In genomic region chr22:36365020-36365411, GRCh38 we compare ENCODE assay signal across 1 cellular context.
TF ChIP-seq lines count a peak whose summit lies in the region.

No MANE protein-coding gene starts in this region.

TF ChIP-seq in HEK293, 187 proteins besides CTCF, POLR2A, EP300 and RAD21 (continued from another document):
- peak; percentile 56; the same call in 1 of the 2 replicates for TF ChIP-seq ATF2 (tag by site-specific recombination; IDR thresholded peaks at IDR 0.05; ENCODE audit: low read depth)
- TF ChIP-seq ZNF223 (tag by site-specific recombination; IDR thresholded peaks at IDR 0.05): peak; percentile 81
- TF ChIP-seq ZNF121 (tag by site-specific recombination; IDR thresholded peaks at IDR 0.05): no peak
- TF ChIP-seq TSHZ1 (tag by site-specific recombination; IDR thresholded peaks at IDR 0.05; ENCODE audit: borderline replicate concordance): peak; percentile 91
- no peak for TF ChIP-seq ZNF341 (tag by site-specific recombination; IDR thresholded peaks at IDR 0.05; ENCODE audit: low read depth)
- no peak for TF ChIP-seq HOXA7 (CRISPR knock-in tag; IDR thresholded peaks at IDR 0.05; ENCODE audit: borderline replicate concordance)
- TF ChIP-seq ZNF416 (tag by site-specific recombination; IDR thresholded peaks at IDR 0.05): no peak
- TF ChIP-seq YY1 (tag by site-specific recombination; IDR thresholded peaks at IDR 0.05): no peak
- no peak for TF ChIP-seq ZNF529 (tag by site-specific recombination; IDR thresholded peaks at IDR 0.05; ENCODE audit: insufficient replicate concordance)
- TF ChIP-seq PRDM1 (tag by site-specific recombination; IDR thresholded peaks at IDR 0.05): no peak
- TF ChIP-seq ZNF670 (tag by site-specific recombination; IDR thresholded peaks at IDR 0.05; ENCODE audit: low read depth): no peak
- TF ChIP-seq GLIS1 (tag by site-specific recombination; IDR thresholded peaks at IDR 0.05): peak; percentile 67
- TF ChIP-seq ZNF548 (tag by site-specific recombination; IDR thresholded peaks at IDR 0.05): no peak
- TF ChIP-seq ZBTB7A (tag by site-specific recombination; IDR thresholded peaks at IDR 0.05; ENCODE audit: low read depth): no peak
- no peak for TF ChIP-seq ZNF473 (tag by site-specific recombination; IDR thresholded peaks at IDR 0.05)
- TF ChIP-seq ZBTB48 (tag by site-specific recombination; IDR thresholded peaks at IDR 0.05): peak; percentile 57; the same call in 1 of the 2 replicates
- TF ChIP-seq OSR2 (tag by site-specific recombination; IDR thresholded peaks at IDR 0.05): peak; percentile 27; the same call in 1 of the 2 replicates
- TF ChIP-seq ZNF26 (tag by site-specific recombination; IDR thresholded peaks at IDR 0.05): no peak
- TF ChIP-seq ZNF16 (tag by site-specific recombination; IDR thresholded peaks at IDR 0.05; ENCODE audit: low read depth): no peak
- peak; percentile 58; the same call in 1 of the 2 replicates for TF ChIP-seq ZXDB (tag by site-specific recombination; IDR thresholded peaks at IDR 0.05)
- no peak for TF ChIP-seq ZSCAN30 (tag by site-specific recombination; IDR thresholded peaks at IDR 0.05)
- TF ChIP-seq PRDM6 (tag by site-specific recombination; IDR thresholded peaks at IDR 0.05): no peak
- TF ChIP-seq PRDM10 (tag by site-specific recombination; IDR thresholded peaks at IDR 0.05): peak; percentile 45; the same call in 1 of the 2 replicates
- no peak for TF ChIP-seq ZNF707 (tag by site-specific recombination; IDR thresholded peaks at IDR 0.05)
- peak; percentile 84 for TF ChIP-seq INSM2 (tag by site-specific recombination; IDR thresholded peaks at IDR 0.05)
- TF ChIP-seq ZNF214 (tag by site-specific recombination; IDR thresholded peaks at IDR 0.05; ENCODE audit: borderline replicate concordance): no peak
- no peak for TF ChIP-seq ZNF677 (tag by site-specific recombination; IDR thresholded peaks at IDR 0.05)
- TF ChIP-seq ZNF18 (tag by site-specific recombination; IDR thresholded peaks at IDR 0.05): no peak
- TF ChIP-seq KLF16 (tag by site-specific recombination; IDR thresholded peaks at IDR 0.05): no peak
- peak; percentile 54 for TF ChIP-seq ZFHX2 (tag by site-specific recombination; conservative IDR thresholded peaks at IDR 0.05)
- no peak for TF ChIP-seq PRDM2 (tag by site-specific recombination; IDR thresholded peaks at IDR 0.05; ENCODE audit: borderline replicate concordance)
